In genomic region chr20:21302645-21303060, GRCh38 we compare ENCODE assay signal across 1 cellular context.
A peak's percentile ranks its signal among the peaks of the same experiment; 100 is the strongest.
TF ChIP-seq lines count a peak whose summit lies in the region.

No MANE protein-coding gene starts in this region.

TF ChIP-seq in HepG2, 621 proteins besides CTCF, POLR2A, EP300 and RAD21 (continued from another document):
- no peak for TF ChIP-seq IRF9 (CRISPR knock-in tag; IDR thresholded peaks at IDR 0.05; ENCODE audit: borderline replicate concordance)
- no peak for TF ChIP-seq RCOR2 (CRISPR knock-in tag; IDR thresholded peaks at IDR 0.05)
- no peak for TF ChIP-seq FOXK2 (IDR thresholded peaks at IDR 0.05)
- no peak for TF ChIP-seq ZNF556 (CRISPR knock-in tag; IDR thresholded peaks at IDR 0.05; ENCODE audit: borderline replicate concordance)
- no peak for TF ChIP-seq GABPB1 (CRISPR knock-in tag; IDR thresholded peaks at IDR 0.05)
- TF ChIP-seq MTF2 (CRISPR knock-in tag; IDR thresholded peaks at IDR 0.05; ENCODE audit: borderline replicate concordance): 0 out of 2 replicates have a peak, but pooled peaks have one; percentile 16
- TF ChIP-seq ZNF407 (CRISPR knock-in tag; IDR thresholded peaks at IDR 0.05; ENCODE audit: not compliant biosample characterization): no peak
- TF ChIP-seq NFIC (IDR thresholded peaks at IDR 0.05; ENCODE audit: low read length): no peak
- no peak for TF ChIP-seq ZBTB3 (CRISPR knock-in tag; IDR thresholded peaks at IDR 0.05; ENCODE audit: borderline replicate concordance, low read depth)
- no peak; the same call in 1 of the 2 replicates for TF ChIP-seq E2F2 (CRISPR knock-in tag; IDR thresholded peaks at IDR 0.05; ENCODE audit: borderline replicate concordance)
- no peak for TF ChIP-seq ZBTB33 (CRISPR knock-in tag; IDR thresholded peaks at IDR 0.05)
- TF ChIP-seq RFXANK (CRISPR knock-in tag; IDR thresholded peaks at IDR 0.05): no peak
- TF ChIP-seq, protein P1, sequence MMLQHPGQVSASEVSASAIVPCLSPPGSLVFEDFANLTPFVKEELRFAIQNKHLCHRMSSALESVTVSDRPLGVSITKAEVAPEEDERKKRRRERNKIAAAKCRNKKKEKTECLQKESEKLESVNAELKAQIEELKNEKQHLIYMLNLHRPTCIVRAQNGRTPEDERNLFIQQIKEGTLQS (CRISPR knock-in tag; IDR thresholded peaks at IDR 0.05): no peak
